In the genomic region with DNA sequence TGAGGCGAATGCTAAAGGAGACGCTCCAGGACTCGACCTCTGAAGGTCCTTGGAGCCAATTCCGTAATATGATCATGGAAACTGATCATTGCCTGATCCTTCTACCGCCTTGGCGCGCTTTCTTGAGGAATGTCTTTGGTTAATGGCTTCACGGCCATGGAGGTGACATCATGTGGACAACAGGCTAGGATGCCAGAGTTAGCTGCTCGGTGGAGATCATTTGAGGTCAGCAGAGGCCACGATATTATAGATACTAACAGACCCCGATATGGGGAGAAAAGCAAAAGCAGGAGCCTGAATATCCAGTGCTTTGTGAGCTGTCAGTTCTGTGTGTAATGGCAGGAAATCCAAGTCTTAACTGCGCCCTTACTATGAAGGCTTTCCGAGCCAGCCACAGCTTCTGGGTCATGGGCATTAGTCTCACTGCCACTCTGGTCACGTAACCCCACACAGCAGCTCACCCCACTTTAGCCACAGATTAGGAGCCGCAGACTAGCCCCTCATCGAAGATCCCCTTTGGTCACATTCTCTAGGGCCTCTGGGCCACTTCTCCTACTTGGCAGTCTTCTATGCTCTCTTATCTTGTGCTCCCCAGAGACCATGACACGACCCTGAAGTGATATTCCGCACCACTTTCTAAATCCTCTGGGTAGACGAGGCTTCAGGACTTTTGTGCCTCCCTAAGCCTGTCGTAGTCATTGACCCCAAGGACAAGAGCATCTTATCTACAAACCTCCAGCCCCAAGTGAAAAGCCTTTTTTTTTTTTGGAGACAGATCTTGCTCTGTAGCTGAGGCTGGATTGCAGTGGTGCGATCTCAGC, we compare ENCODE assay signal across 1 cellular context.
TF ChIP-seq lines count a peak whose summit lies in the region.

No MANE protein-coding gene starts in this region.

TF ChIP-seq in endothelial cell of umbilical vein, 7 proteins besides CTCF, POLR2A, EP300 and RAD21:
- TF ChIP-seq, protein P1, sequence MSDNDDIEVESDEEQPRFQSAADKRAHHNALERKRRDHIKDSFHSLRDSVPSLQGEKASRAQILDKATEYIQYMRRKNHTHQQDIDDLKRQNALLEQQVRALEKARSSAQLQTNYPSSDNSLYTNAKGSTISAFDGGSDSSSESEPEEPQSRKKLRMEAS (IDR thresholded peaks at IDR 0.05; ENCODE audit: insufficient read depth, insufficient read length): no peak
- no peak for TF ChIP-seq FOS (IDR thresholded peaks at IDR 0.05; ENCODE audit: borderline replicate concordance, insufficient read depth, low read length)
- no peak for TF ChIP-seq GATA2 (IDR thresholded peaks at IDR 0.05; ENCODE audit: insufficient read depth, insufficient read length, low read depth, low read length)
- no peak for TF ChIP-seq JUN (IDR thresholded peaks at IDR 0.05; ENCODE audit: borderline replicate concordance, insufficient read depth, insufficient read length, low read depth)
